ENCODE assay signal across 1 cellular context in genomic region chr1:156104065-156104810, GRCh38.
TF ChIP-seq lines count a peak whose summit lies in the region.

No MANE protein-coding gene starts in this region.

TF ChIP-seq in K562, 482 proteins besides CTCF, POLR2A, EP300 and RAD21 (continued from another document):
- TF ChIP-seq VEZF1 (CRISPR knock-in tag; IDR thresholded peaks at IDR 0.05): peak; percentile 47; the same call in 1 of the 2 replicates
- no peak for TF ChIP-seq BCLAF1 (IDR thresholded peaks at IDR 0.05; ENCODE audit: borderline replicate concordance in 1 of 2, control insufficient read depth in 1 of 2, low read depth in 2 of 2, low read length in 1 of 2)
- TF ChIP-seq ZNF57 (CRISPR knock-in tag; IDR thresholded peaks at IDR 0.05): no peak
- no peak for TF ChIP-seq TRIM24 (IDR thresholded peaks at IDR 0.05)
- TF ChIP-seq E2F3 (CRISPR knock-in tag; IDR thresholded peaks at IDR 0.05): no peak
- no peak for TF ChIP-seq AFF4 (CRISPR knock-in tag; IDR thresholded peaks at IDR 0.05)
- TF ChIP-seq ZKSCAN3 (CRISPR knock-in tag; IDR thresholded peaks at IDR 0.05): no peak
- no peak for TF ChIP-seq ZNF282 (CRISPR knock-in tag; IDR thresholded peaks at IDR 0.05)
- TF ChIP-seq CUX1 (CRISPR knock-in tag; IDR thresholded peaks at IDR 0.05): no peak
- peak; percentile 46; the same call in 1 of the 2 replicates for TF ChIP-seq HDGF (IDR thresholded peaks at IDR 0.05)
- no peak for TF ChIP-seq ZKSCAN1 (IDR thresholded peaks at IDR 0.05; ENCODE audit: low read depth, low read length)
- TF ChIP-seq ZNF41 (CRISPR knock-in tag; conservative IDR thresholded peaks at IDR 0.05): no peak
- TF ChIP-seq FOXM1 (IDR thresholded peaks at IDR 0.05; ENCODE audit: low read depth): no peak
- TF ChIP-seq FOXM1 (CRISPR knock-in tag; IDR thresholded peaks at IDR 0.05; ENCODE audit: low read depth): no peak
- TF ChIP-seq ZNF197 (CRISPR knock-in tag; IDR thresholded peaks at IDR 0.05; ENCODE audit: low read depth): no peak
- no peak for TF ChIP-seq RCOR1 (IDR thresholded peaks at IDR 0.05; ENCODE audit: borderline replicate concordance in 1 of 2, low read depth in 2 of 2, low read length in 2 of 2)
- no peak for TF ChIP-seq TAF1 (IDR thresholded peaks at IDR 0.05; ENCODE audit: control insufficient read depth, extremely low read depth, insufficient read depth, low read length, severe bottlenecking)
